10 cellular contexts compared by ENCODE assay signal in the genomic region with DNA sequence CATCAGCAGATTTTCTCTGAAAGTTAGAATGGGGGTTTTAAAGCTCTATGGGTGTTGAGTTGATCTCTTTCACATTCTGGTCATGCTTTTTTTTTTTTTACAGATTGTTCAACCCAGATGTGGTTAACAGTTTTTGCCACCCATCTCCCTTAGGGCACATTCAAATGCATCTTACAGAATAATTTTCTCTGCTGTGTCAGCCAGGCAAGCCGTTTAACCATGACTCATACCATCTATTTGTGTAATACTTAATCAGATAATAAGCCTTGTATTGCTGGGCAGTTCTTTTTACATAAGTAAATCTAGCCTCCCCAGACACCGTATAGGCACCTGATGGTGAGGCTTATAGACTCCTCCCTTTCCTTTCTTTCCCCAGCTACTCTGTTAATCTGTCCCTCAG.
DNase-seq lines count a peak whose midpoint lies in the region; ATAC-seq and TF ChIP-seq lines count a peak whose summit lies in the region.
"Had no signal": no experiment of that assay in that cellular context is flagged by ENCODE, and none has a peak within 500 bp of the region (broad histone marks: within the 10 kb centered on the region; RNA-seq: fewer than 3 reads in every experiment).

No MANE protein-coding gene starts in this region.

- CTCF ChIA-PET in activated CD4-positive, alpha-beta memory T cell treated with anti-CD3 and anti-CD28 coated beads for 36 hours (lab: Charles Lee): interaction anchor here (0.6 kb wide), 1 partner anchor 262 kb away, joined by 3 read pairs; no protein-coding TSS in a partner anchor

- peak; percentile 62 for ATAC-seq in left lung
- ATAC-seq in GM21515 (IDR thresholded peaks at IDR 0.05; ENCODE audit: unreplicated experiment): no peak
- ATAC-seq: Right ventricle myocardium inferior had no signal

- H3K4me3 ChIP-seq in left lung (no peak overlapping the region), Peyer's patch (no peak overlapping the region)

- H3K9me3 ChIP-seq in left lung (no peaks in the 10 kb centered on the region), Peyer's patch (no peaks in the 10 kb centered on the region)

- H3K36me3 ChIP-seq in left lung (no peaks in the 10 kb centered on the region), Peyer's patch (no peaks in the 10 kb centered on the region)

- H3K27me3 Mint-ChIP-seq in activated CD4-positive, alpha-beta memory T cell treated with anti-CD3 and anti-CD28 coated beads for 36 hours: no peaks in the 10 kb centered on the region

- H3K9me3 Mint-ChIP-seq in activated CD4-positive, alpha-beta memory T cell treated with anti-CD3 and anti-CD28 coated beads for 36 hours: peaks cover 3% of the 10 kb centered on the region

- DNase-seq in D341Med (ENCODE audit: low spot score): peak; percentile 67
- DNase-seq in HT1080 (ENCODE audit: low read depth): peak; percentile 54
- DNase-seq in activated CD4-positive, alpha-beta memory T cell treated with anti-CD3 and anti-CD28 coated beads for 36 hours: peak; percentile 12
- DNase-seq in left lung: no peak
- no peak for DNase-seq in Peyer's patch
- DNase-seq in stimulated activated CD4-positive, alpha-beta T cell treated with anti-CD3 and anti-CD28 coated beads, Interleukin-4, amount 100 ng/mL, for 4 hours: no peak
- no peak for DNase-seq in SKM-1 (lab: John Stamatoyannopoulos, UW; ENCODE audit: unreplicated experiment)
- DNase-seq: effector CD8-positive, alpha-beta T cell had no signal

- peaks cover 24% of the 10 kb centered on the region for H3K4me1 Mint-ChIP-seq in activated CD4-positive, alpha-beta memory T cell treated with anti-CD3 and anti-CD28 coated beads for 36 hours (ENCODE audit: low read depth)

- POLR2A ChIA-PET in activated CD4-positive, alpha-beta memory T cell treated with anti-CD3 and anti-CD28 coated beads for 36 hours (lab: Charles Lee): no interaction called here

- H3K27me3 ChIP-seq in left lung (no peaks in the 10 kb centered on the region), Peyer's patch (no peaks in the 10 kb centered on the region)

- no peaks in the 10 kb centered on the region for H3K4me1 ChIP-seq in left lung
- H3K4me1 ChIP-seq in Peyer's patch: no peaks in the 10 kb centered on the region

- TF ChIP-seq CTCF in left lung (IDR thresholded peaks at IDR 0.05): no peak
- no peak for TF ChIP-seq CTCF in Peyer's patch (IDR thresholded peaks at IDR 0.05)

- intact Hi-C loops in activated CD4-positive, alpha-beta memory T cell treated with anti-CD3 and anti-CD28 coated beads for 36 hours (cut with micrococcal nuclease): no loop called here
- intact Hi-C loops in left lung (cut with DNase I): no loop called here

- H3K4me3 Mint-ChIP-seq in activated CD4-positive, alpha-beta memory T cell treated with anti-CD3 and anti-CD28 coated beads for 36 hours: no peak overlapping the region

- no peak for TF ChIP-seq POLR2A in Peyer's patch (IDR thresholded peaks at IDR 0.05)

- H3K27ac ChIP-seq in left lung (no peak overlapping the region), Peyer's patch (no peak overlapping the region)

- H3K27ac Mint-ChIP-seq in activated CD4-positive, alpha-beta memory T cell treated with anti-CD3 and anti-CD28 coated beads for 36 hours: no peak overlapping the region

- no peaks in the 10 kb centered on the region for H3K36me3 Mint-ChIP-seq in activated CD4-positive, alpha-beta memory T cell treated with anti-CD3 and anti-CD28 coated beads for 36 hours

Comparison
In these comparisons a context has a peak if more than half of its experiments do, and no peak if none do; other contexts are left out.
1. DNase-seq: peak in D341Med (single experiment), HT1080 (single experiment) and activated CD4-positive, alpha-beta memory T cell treated with anti-CD3 and anti-CD28 coated beads for 36 hours (single experiment); none in left lung (0 of 2), Peyer's patch (0 of 3), stimulated activated CD4-positive, alpha-beta T cell treated with anti-CD3 and anti-CD28 coated beads, Interleukin-4, amount 100 ng/mL, for 4 hours (0 of 2) and SKM-1 (single experiment).